ENCODE assay signal across 19 cellular contexts in genomic region chrX:11424903-11425674, GRCh38.
DNase-seq lines count a peak whose midpoint lies in the region; ATAC-seq and TF ChIP-seq lines count a peak whose summit lies in the region.
"Had no signal": no experiment of that assay in that cellular context is flagged by ENCODE, and none has a peak within 500 bp of the region (broad histone marks: within the 10 kb centered on the region; RNA-seq: fewer than 3 reads in every experiment).

No MANE protein-coding gene starts in this region.

- H3K27ac Mint-ChIP-seq in H9: no peak overlapping the region
- H3K27ac Mint-ChIP-seq: B cell had no signal

- H2BK20ac ChIP-seq in H9 (ENCODE audit: low read depth, low read length, poor library complexity, severe bottlenecking): no peak overlapping the region

- DNase-seq in PC-3 (peak; percentile 57), prostate gland (ENCODE audit: low spot score) (no peak), H9 (no peak), left lung (no peak), NCI-H2081 treated with DMSO at 0.1 percent for 48 hours (lab: John Stamatoyannopoulos, UW) (no peak)
- DNase-seq: EL, MV-4-11, NCI-H1105 treated with DMSO at 0.1 percent for 48 hours, NCI-H2029 treated with DMSO at 0.1 percent for 48 hours, NCI-H2171 treated with DMSO at 0.1 percent for 48 hours, NCI-H524 treated with DMSO at 0.1 percent for 48 hours, OCI-M1, Right ventricle myocardium superior had no signal

- no peaks in the 10 kb centered on the region for H3K4me1 Mint-ChIP-seq in H9

- no TSS peak for BruUV-seq in PC-3 (replicated peaks; lab: Mats Ljungman, UMichigan)

- no peak overlapping the region for H2AK5ac ChIP-seq in H9 (ENCODE audit: insufficient read length, low read length)

- no peaks in the 10 kb centered on the region for H3K9me2 ChIP-seq in PC-3 (replicated peaks; ENCODE audit: low read length)

- H3K4ac ChIP-seq in H9 (ENCODE audit: low read depth, low read length): no peak overlapping the region

- H3K14ac ChIP-seq in H9 (ENCODE audit: insufficient read depth, low read length): no peak overlapping the region

- WGBS in gastroesophageal sphincter (ENCODE audit: low coverage in 1 of 2), 2 donors: 50 to 60% methylated on average over 7 of the region's 7 CpGs
- 67% methylated on average over 7 of the region's 7 CpGs for WGBS in prostate gland
- no CpG with 5 or more reads among the region's 7 CpGs for WGBS in H9 (ENCODE audit: extremely low coverage, insufficient read length, low lambda C conversion rate)

- H2BK12ac ChIP-seq in H9 (ENCODE audit: insufficient read length, low read depth, low read length): no peak overlapping the region

- TF ChIP-seq CTCF in 22Rv1 (IDR thresholded peaks at IDR 0.05) (no peak), PC-3 (conservative IDR thresholded peaks at IDR 0.05; ENCODE audit: low read depth, low read length) (no peak), gastroesophageal sphincter (IDR thresholded peaks at IDR 0.05) (no peak), prostate gland (IDR thresholded peaks at IDR 0.05) (no peak), H9 (conservative IDR thresholded peaks at IDR 0.05) (no peak), left lung (IDR thresholded peaks at IDR 0.05) (no peak)

- H4K20me1 ChIP-seq in PC-3 (ENCODE audit: low read length) (no peaks in the 10 kb centered on the region), H9 (ENCODE audit: control insufficient read depth, insufficient read depth, insufficient read length) (no peaks in the 10 kb centered on the region)

- no peaks in the 10 kb centered on the region for H3K79me1 ChIP-seq in H9 (ENCODE audit: insufficient read depth, low read depth, low read length, poor library complexity, severe bottlenecking)

- POLR2A ChIA-PET in PC-3 (lab: Charles Lee; ENCODE audit: unreplicated experiment): no interaction called here

- H3K36me3 ChIP-seq in PC-3 (ENCODE audit: low read depth, low read length) (no peaks in the 10 kb centered on the region), gastroesophageal sphincter (no peaks in the 10 kb centered on the region), prostate gland (no peaks in the 10 kb centered on the region), left lung (no peaks in the 10 kb centered on the region)
- H3K36me3 ChIP-seq: HAP-1 had no signal

- H2AFZ ChIP-seq in PC-3 (ENCODE audit: low read length) (no peak overlapping the region), H9 (ENCODE audit: low read length) (no peak overlapping the region)

- H3K27me3 Mint-ChIP-seq in H9 (ENCODE audit: low read depth): peaks cover 34% of the 10 kb centered on the region

- no peaks in the 10 kb centered on the region for H3K27me3 ChIP-seq in PC-3 (ENCODE audit: low read length)
- H3K27me3 ChIP-seq in gastroesophageal sphincter: no peaks in the 10 kb centered on the region
- H3K27me3 ChIP-seq in prostate gland (replicated peaks; ENCODE audit: insufficient read depth): no peaks in the 10 kb centered on the region
- peaks cover 10% of the 10 kb centered on the region; the same call in 1 of the 2 replicates for H3K27me3 ChIP-seq in H9 (ENCODE audit: insufficient read depth, low read length)
- peaks cover 0 to 28% of the 10 kb centered on the region in 2 donors for H3K27me3 ChIP-seq in left lung

- peaks cover 55 to 62% of the 10 kb centered on the region in 2 experiments for H3K9me3 Mint-ChIP-seq in H9

- CTCF ChIA-PET in PC-3 (lab: Charles Lee): no interaction called here

- no peak overlapping the region for H3K23ac ChIP-seq in H9 (ENCODE audit: insufficient read length, low read depth, low read length)

- peak overlapping the region; percentile 22; the same call in 1 of the 2 replicates for H3K27ac ChIP-seq in 22Rv1
- H3K27ac ChIP-seq in PC-3 (ENCODE audit: low read length): no peak overlapping the region
- H3K27ac ChIP-seq in gastroesophageal sphincter: peak overlapping the region in 3 of 4 donors; percentile 46 to 90 (median 86)
- H3K27ac ChIP-seq in prostate gland: peak overlapping the region; percentile 84 to 85
- H3K27ac ChIP-seq in H9 (ENCODE audit: insufficient read length, low read depth, low read length): no peak overlapping the region
- no peak overlapping the region for H3K27ac ChIP-seq in left lung

- H3K9me3 ChIP-seq in PC-3 (ENCODE audit: low read length) (no peaks in the 10 kb centered on the region), gastroesophageal sphincter (no peaks in the 10 kb centered on the region), prostate gland (no peaks in the 10 kb centered on the region), H9 (ENCODE audit: control insufficient read depth, low read depth, low read length) (peaks cover 10% of the 10 kb centered on the region), left lung (no peaks in the 10 kb centered on the region)
- H3K9me3 ChIP-seq: HAP-1 had no signal

- H2BK120ac ChIP-seq in H9 (ENCODE audit: low read depth, low read length, poor library complexity, severe bottlenecking): no peak overlapping the region

- H4K8ac ChIP-seq in H9 (replicated peaks; ENCODE audit: insufficient read length, low read depth, low read length): no peak overlapping the region

- H4K91ac ChIP-seq in H9 (ENCODE audit: insufficient read length, low read depth, low read length): no peak overlapping the region

- H3K9ac ChIP-seq in PC-3 (ENCODE audit: low read length) (no peak overlapping the region), H9 (ENCODE audit: extremely low read depth, insufficient read length, low read length) (no peak overlapping the region)

- no peak overlapping the region for H3T11ph ChIP-seq in H9 (ENCODE audit: low read length)

- no peak overlapping the region for H2BK15ac ChIP-seq in H9 (ENCODE audit: low read depth, low read length)

- no peak overlapping the region for H3K4me3 ChIP-seq in PC-3 (ENCODE audit: low read length)
- H3K4me3 ChIP-seq in gastroesophageal sphincter: no peak overlapping the region
- H3K4me3 ChIP-seq in prostate gland: peak overlapping the region; percentile 8 to 56
- H3K4me3 ChIP-seq in left lung: no peak overlapping the region
- H3K4me3 ChIP-seq: HAP-1 had no signal

- H3K4me1 ChIP-seq in PC-3 (ENCODE audit: insufficient read depth, low read length): peaks cover 23% of the 10 kb centered on the region
- peaks cover 0 to 53% (median 0%) of the 10 kb centered on the region in 3 donors for H3K4me1 ChIP-seq in gastroesophageal sphincter
- no peaks in the 10 kb centered on the region for H3K4me1 ChIP-seq in prostate gland (replicated peaks)
- H3K4me1 ChIP-seq in H9 (ENCODE audit: insufficient read depth, low read length): no peaks in the 10 kb centered on the region
- H3K4me1 ChIP-seq in left lung: no peaks in the 10 kb centered on the region
- H3K4me1 ChIP-seq: HAP-1 had no signal

- ATAC-seq in PC-3: peak; percentile 28
- ATAC-seq in gastroesophageal sphincter: no peak
- ATAC-seq in GM21737 (IDR thresholded peaks at IDR 0.05; ENCODE audit: unreplicated experiment): no peak
- no peak for ATAC-seq in left lung

- H3K4me2 ChIP-seq in PC-3 (ENCODE audit: low read length) (peak overlapping the region; percentile 53), H9 (ENCODE audit: insufficient read depth, insufficient read length, low read length) (no peak overlapping the region)

- H3F3A ChIP-seq in PC-3 (ENCODE audit: low read length, unreplicated experiment): no peaks in the 10 kb centered on the region

- no peaks in the 10 kb centered on the region for H3K23me2 ChIP-seq in H9 (ENCODE audit: insufficient read length, low read depth, low read length, poor library complexity, severe bottlenecking)

- H4K5ac ChIP-seq in H9 (ENCODE audit: insufficient read length, low read depth, low read length): no peak overlapping the region

- no peak overlapping the region for H3K18ac ChIP-seq in H9 (ENCODE audit: insufficient read length, low read depth, low read length)

- H3K79me2 ChIP-seq in PC-3 (ENCODE audit: low read length) (no peaks in the 10 kb centered on the region), H9 (ENCODE audit: insufficient read depth, low read length) (no peaks in the 10 kb centered on the region)

- no peak for TF ChIP-seq EP300 in gastroesophageal sphincter (IDR thresholded peaks at IDR 0.05)

- TF ChIP-seq POLR2A in gastroesophageal sphincter (IDR thresholded peaks at IDR 0.05) (no peak), prostate gland (IDR thresholded peaks at IDR 0.05) (no peak)

- no peak overlapping the region for H3K4me3 Mint-ChIP-seq in H9
- H3K4me3 Mint-ChIP-seq: B cell, CD14-positive monocyte had no signal

- peaks cover 0 to 9% (median 6%) of the 10 kb centered on the region in 3 experiments; a peak in 4 of 7 replicates for H3K36me3 Mint-ChIP-seq in H9 (ENCODE audit: insufficient read depth in 1 of 3, low read depth in 3 of 3)
- H3K36me3 Mint-ChIP-seq: CD14-positive monocyte had no signal

- no peak overlapping the region for H3K56ac ChIP-seq in H9 (ENCODE audit: insufficient read length, low read depth, low read length)

- no peak overlapping the region for H2BK5ac ChIP-seq in H9 (ENCODE audit: insufficient read length, low read length)

- intact Hi-C loops in PC-3 (cut with micrococcal nuclease): loop anchor here (10.0 kb wide), 1 partner anchor 80 kb away; no protein-coding TSS in a partner anchor
- intact Hi-C loops in prostate gland (cut with DNase I): loop anchor here (5.0 kb wide), 1 partner anchor 43 kb away; no protein-coding TSS in a partner anchor
- intact Hi-C loops in left lung (cut with DNase I): no loop called here

Comparison
In these comparisons a context has a peak if more than half of its experiments do, and no peak if none do; other contexts are left out.
1. H3K27ac ChIP-seq: peak in 22Rv1 (single experiment), gastroesophageal sphincter (3 of 4) and prostate gland (2 of 2); none in PC-3 (single experiment), H9 (single experiment) and left lung (0 of 2).
2. H3K4me3 ChIP-seq: peak in prostate gland (2 of 2); none in PC-3 (single experiment), gastroesophageal sphincter (0 of 2) and left lung (0 of 2).
3. intact Hi-C loops: an anchor here in PC-3 (10.0 kb wide) and prostate gland (5.0 kb wide); none called in left lung.